In the genomic region with DNA sequence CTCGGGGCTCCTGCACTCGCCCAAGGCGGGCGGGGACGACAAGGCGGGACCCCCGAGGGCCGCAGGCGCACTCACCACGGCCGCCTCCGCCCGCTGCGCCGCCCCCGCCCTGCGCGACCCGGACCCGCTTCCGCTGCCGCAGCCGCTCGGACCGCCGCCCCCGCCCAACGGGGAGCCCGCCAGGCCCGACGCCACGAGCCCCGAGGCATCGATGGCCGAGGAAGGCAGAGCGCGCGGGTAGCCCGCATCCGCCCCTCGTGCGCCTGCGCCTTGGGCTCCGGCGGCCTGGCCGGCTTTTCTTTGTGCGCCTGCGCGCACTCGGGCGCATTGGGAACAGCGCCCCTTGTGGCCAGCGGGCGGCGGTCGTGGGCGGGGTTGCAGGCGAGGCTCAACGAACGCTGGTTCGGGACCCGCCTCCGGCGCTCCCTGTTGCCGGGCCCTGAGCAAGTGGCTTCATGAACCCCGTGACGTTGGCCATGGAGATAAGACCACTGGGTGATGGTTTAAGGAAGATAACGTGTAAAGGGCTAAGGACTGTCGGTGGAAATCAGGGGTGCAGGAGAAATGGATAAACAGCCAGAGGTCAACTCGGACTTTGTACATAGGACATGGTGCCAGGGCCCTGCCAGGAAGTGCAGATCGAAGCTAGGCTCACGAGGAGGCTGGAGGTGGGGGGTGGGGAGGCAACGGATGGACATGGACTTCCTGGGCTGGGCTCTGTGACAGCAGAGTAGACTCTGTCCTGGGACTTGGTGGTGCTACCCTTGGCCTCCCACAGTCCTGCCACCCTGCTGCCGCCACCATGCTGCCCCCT, we compare ENCODE assay signal across 8 cellular contexts. TPM values are rescaled to one million over a fixed set of nuclear protein-coding genes. Genes with fewer than 3 reads are reported as not detected.
DNase-seq lines count a peak whose midpoint lies in the region; ATAC-seq and TF ChIP-seq lines count a peak whose summit lies in the region.

A gene (plus strand): TSS at position 725 of the 814 bp plus-strand sequence. CDS start 78 bp downstream, at position 803.
A gene with protein sequence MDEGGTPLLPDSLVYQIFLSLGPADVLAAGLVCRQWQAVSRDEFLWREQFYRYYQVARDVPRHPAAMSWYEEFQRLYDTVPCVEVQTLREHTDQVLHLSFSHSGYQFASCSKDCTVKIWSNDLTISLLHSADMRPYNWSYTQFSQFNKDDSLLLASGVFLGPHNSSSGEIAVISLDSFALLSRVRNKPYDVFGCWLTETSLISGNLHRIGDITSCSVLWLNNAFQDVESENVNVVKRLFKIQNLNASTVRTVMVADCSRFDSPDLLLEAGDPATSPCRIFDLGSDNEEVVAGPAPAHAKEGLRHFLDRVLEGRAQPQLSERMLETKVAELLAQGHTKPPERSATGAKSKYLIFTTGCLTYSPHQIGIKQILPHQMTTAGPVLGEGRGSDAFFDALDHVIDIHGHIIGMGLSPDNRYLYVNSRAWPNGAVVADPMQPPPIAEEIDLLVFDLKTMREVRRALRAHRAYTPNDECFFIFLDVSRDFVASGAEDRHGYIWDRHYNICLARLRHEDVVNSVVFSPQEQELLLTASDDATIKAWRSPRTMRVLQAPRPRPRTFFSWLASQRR (minus strand): TSS at position 220 of the 814 bp plus-strand sequence. CDS start 655 bp downstream, outside the sequence.

- H3K27me3 Mint-ChIP-seq in CD4-positive, alpha-beta T cell: no peaks in the 10 kb centered on the region
- no peaks in the 10 kb centered on the region for H3K27me3 Mint-ChIP-seq in activated CD4-positive, alpha-beta memory T cell treated with anti-CD3 and anti-CD28 coated beads for 36 hours

- H3K4me1 ChIP-seq in duodenal mucosa (ENCODE audit: control insufficient read depth in 1 of 2, insufficient read depth in 2 of 2, low read length in 2 of 2): peaks cover 9 to 32% of the 10 kb centered on the region in 2 donors

- DNase-seq in CD4-positive, alpha-beta T cell: peak; percentile 84 to 96 (median 92)
- peak; percentile 97 for DNase-seq in NCI-H774 (lab: John Stamatoyannopoulos, UW)
- DNase-seq in activated CD4-positive, alpha-beta memory T cell treated with anti-CD3 and anti-CD28 coated beads for 36 hours: peak; percentile 96
- DNase-seq in lower leg skin (ENCODE audit: low spot score in 2 of 2): peak; percentile 87 to 98
- peak; percentile 91 to 95 for DNase-seq in stimulated activated CD4-positive, alpha-beta T cell treated with anti-CD3 and anti-CD28 coated beads, Interleukin-4, amount 100 ng/mL, for 4 hours

- no peaks in the 10 kb centered on the region for H3K27me3 ChIP-seq in CD4-positive, alpha-beta T cell (ENCODE audit: control insufficient read depth, insufficient read depth, low read length)
- H3K27me3 ChIP-seq in duodenal mucosa (ENCODE audit: control insufficient read depth in 1 of 2, insufficient read depth in 2 of 2, low read length in 2 of 2): no peaks in the 10 kb centered on the region

- peak within 1 kb of the TSS; percentile 59 for H3K27ac Mint-ChIP-seq in CD4-positive, alpha-beta T cell
- H3K27ac Mint-ChIP-seq in activated CD4-positive, alpha-beta memory T cell treated with anti-CD3 and anti-CD28 coated beads for 36 hours: peak within 1 kb of the TSS; percentile 86

- no peak for TF ChIP-seq POLR2A in lower leg skin (IDR thresholded peaks at IDR 0.05)

- no peaks in the 10 kb centered on the region for H3K9me3 Mint-ChIP-seq in CD4-positive, alpha-beta T cell
- no peaks in the 10 kb centered on the region for H3K9me3 Mint-ChIP-seq in activated CD4-positive, alpha-beta memory T cell treated with anti-CD3 and anti-CD28 coated beads for 36 hours

- H3K4me3 Mint-ChIP-seq in CD4-positive, alpha-beta T cell: peak within 1 kb of the TSS; percentile 87
- H3K4me3 Mint-ChIP-seq in activated CD4-positive, alpha-beta memory T cell treated with anti-CD3 and anti-CD28 coated beads for 36 hours: peak within 1 kb of the TSS; percentile 80

- H3K36me3 ChIP-seq in duodenal mucosa (ENCODE audit: control insufficient read depth in 1 of 2, insufficient read depth in 2 of 2, low read length in 2 of 2): peaks cover 28 to 36% of the 10 kb centered on the region in 2 donors

- intact Hi-C loops in CD4-positive, alpha-beta T cell (cut with DNase I, micrococcal nuclease): loop anchor here (1.0 to 10.0 kb wide), 7 partner anchors 34 to 154 kb away; a partner anchor contains a TSS
- intact Hi-C loops in activated CD4-positive, alpha-beta memory T cell treated with anti-CD3 and anti-CD28 coated beads for 36 hours (cut with micrococcal nuclease): loop anchor here (1.0 to 10.0 kb wide), 4 partner anchors 48 to 102 kb away; a partner anchor contains a TSS
- intact Hi-C loops in lower leg skin (cut with DNase I; ENCODE audit: low total_unique reads): loop anchor here (10.0 kb wide), 1 partner anchor 90 kb away; a partner anchor contains a TSS

- H3K9ac ChIP-seq in duodenal mucosa (ENCODE audit: low read depth in 1 of 2, low read length in 2 of 2): peak within 1 kb of the TSS; percentile 82 to 88

- H3K4me3 ChIP-seq in duodenal mucosa (ENCODE audit: low read depth in 1 of 2, low read length in 2 of 2): peak within 1 kb of the TSS; percentile 85 to 90
- H3K4me3 ChIP-seq in lower leg skin (ENCODE audit: low read depth, poor library complexity, severe bottlenecking): peak within 1 kb of the TSS; percentile 69

- peak; percentile 96 for TF ChIP-seq CTCF in CD4-positive, alpha-beta T cell (IDR thresholded peaks at IDR 0.05)
- TF ChIP-seq CTCF in lower leg skin (IDR thresholded peaks at IDR 0.05): peak in 1 of 3 donors; percentile 88

- 6 to 13% methylated on average over 22 to 36 of the region's 74 CpGs for WGBS in lower leg skin, 2 donors

- CTCF ChIA-PET in CD4-positive, alpha-beta T cell (lab: Charles Lee): interaction anchor here (0.7 to 1.5 kb wide), 10 partner anchors 31 to 218 kb away, joined by 3 to 6 read pairs (median 4); a partner anchor contains a TSS
- CTCF ChIA-PET in activated CD4-positive, alpha-beta memory T cell treated with anti-CD3 and anti-CD28 coated beads for 36 hours (lab: Charles Lee): interaction anchor here (0.7 to 3.4 kb wide), 10 partner anchors 13 to 102 kb away, joined by 3 to 13 read pairs (median 4); a partner anchor contains a TSS

- ATAC-seq in CD4-positive, alpha-beta T cell (ENCODE audit: poor library complexity): peak; percentile 86
- ATAC-seq in GM19395 (IDR thresholded peaks at IDR 0.05; ENCODE audit: unreplicated experiment) (peak; percentile 63), HG03558 (IDR thresholded peaks at IDR 0.05; ENCODE audit: extremely low read depth, unreplicated experiment) (peak; percentile 46)

- H3K9me3 ChIP-seq in CD4-positive, alpha-beta T cell (ENCODE audit: control insufficient read depth, low read length): no peaks in the 10 kb centered on the region
- H3K9me3 ChIP-seq in duodenal mucosa (ENCODE audit: control insufficient read depth in 1 of 2, low read length in 2 of 2): no peaks in the 10 kb centered on the region

- peaks cover 20% of the 10 kb centered on the region for H3K36me3 Mint-ChIP-seq in CD4-positive, alpha-beta T cell (ENCODE audit: low read depth)
- H3K36me3 Mint-ChIP-seq in activated CD4-positive, alpha-beta memory T cell treated with anti-CD3 and anti-CD28 coated beads for 36 hours: peaks cover 17% of the 10 kb centered on the region

- POLR2A ChIA-PET in CD4-positive, alpha-beta T cell (lab: Charles Lee): interaction anchor here (0.8 to 2.1 kb wide), 6 partner anchors 47 to 131 kb away, joined by 3 to 17 read pairs (median 4); a partner anchor contains a TSS
- POLR2A ChIA-PET in activated CD4-positive, alpha-beta memory T cell treated with anti-CD3 and anti-CD28 coated beads for 36 hours (lab: Charles Lee): interaction anchor here (0.6 to 1.5 kb wide), 7 partner anchors 15 to 102 kb away, joined by 3 to 4 read pairs (median 3); a partner anchor contains a TSS

- peaks cover 5% of the 10 kb centered on the region for H3K4me1 Mint-ChIP-seq in CD4-positive, alpha-beta T cell (ENCODE audit: low read depth)
- peaks cover 12% of the 10 kb centered on the region for H3K4me1 Mint-ChIP-seq in activated CD4-positive, alpha-beta memory T cell treated with anti-CD3 and anti-CD28 coated beads for 36 hours (ENCODE audit: low read depth)

- peak within 1 kb of the TSS; percentile 21 for H3K27ac ChIP-seq in CD4-positive, alpha-beta T cell (ENCODE audit: low read depth, low read length)
- H3K27ac ChIP-seq in duodenal mucosa (ENCODE audit: low read depth, low read length): peak within 1 kb of the TSS; percentile 81

RNA-seq across cellular contexts. Expression of the first gene that starts in this region (rescaled TPM):
- not detected for total RNA-seq in CD4-positive, alpha-beta T cell
- total RNA-seq in activated CD4-positive, alpha-beta memory T cell treated with anti-CD3 and anti-CD28 coated beads for 36 hours: under 1 TPM; 0.90 to 0.94 TPM
- total RNA-seq in lower leg skin: not detected

RNA-seq across cellular contexts. Expression of the second gene that starts in this region (rescaled TPM):
- total RNA-seq in CD4-positive, alpha-beta T cell: 10 to 100 TPM; 41.0 to 41.7 TPM
- 10 to 100 TPM; 66.8 to 69.4 TPM for total RNA-seq in activated CD4-positive, alpha-beta memory T cell treated with anti-CD3 and anti-CD28 coated beads for 36 hours
- total RNA-seq in lower leg skin: 100 to 1,000 TPM; 145 to 182 (median 154) TPM

Comparison
In these comparisons a context has a peak if more than half of its experiments do, and no peak if none do; other contexts are left out.
1. Peak in every context shown above with its lines: DNase-seq, ATAC-seq, H3K4me3 ChIP-seq and H3K27ac ChIP-seq.